In the genomic region with DNA sequence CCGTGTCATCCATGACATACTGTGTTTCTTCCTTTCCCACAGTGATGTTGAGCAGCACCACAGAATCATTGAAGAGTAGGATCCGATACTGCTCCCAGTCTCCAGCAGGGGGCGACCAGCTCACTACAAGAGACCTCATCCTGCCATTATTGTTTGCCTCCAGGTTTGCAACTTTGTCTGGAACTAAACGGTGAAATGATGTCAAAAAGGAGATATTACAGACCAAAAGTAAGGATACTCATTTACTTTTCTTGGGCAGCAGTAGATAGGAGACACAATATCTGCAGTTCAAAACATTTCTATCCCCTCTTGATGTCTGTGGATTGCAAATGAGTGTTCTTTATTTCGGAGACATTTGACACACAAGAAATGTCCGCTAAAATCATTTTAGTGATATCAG, we compare ENCODE assay signal across 8 cellular contexts. TPM values are rescaled to one million over a fixed set of nuclear protein-coding genes. Genes with fewer than 3 reads are reported as not detected.
DNase-seq lines count a peak whose midpoint lies in the region; ATAC-seq and FAIRE-seq lines count a peak whose summit lies in the region.

No MANE protein-coding gene starts in this region.

- no peak overlapping the region for H3K9ac ChIP-seq in trophoblast cell (ENCODE audit: low read length)

- H3K79me2 ChIP-seq in trophoblast cell (ENCODE audit: control insufficient read depth, insufficient read depth, low read length, poor library complexity), result no peaks in the 10 kb centered on the region

- ATAC-seq in GM21423 (IDR thresholded peaks at IDR 0.05; ENCODE audit: unreplicated experiment), result peak; percentile 87

- H4K91ac ChIP-seq in trophoblast cell (ENCODE audit: low read depth, low read length), result no peak overlapping the region

- no peak overlapping the region for H4K12ac ChIP-seq in trophoblast cell (ENCODE audit: low read depth, low read length)

- no peaks in the 10 kb centered on the region for H3K9me3 ChIP-seq in trophoblast cell (ENCODE audit: insufficient read depth, low read depth, low read length)

- no peak overlapping the region for H2BK12ac ChIP-seq in trophoblast cell (ENCODE audit: low read length)

- no peaks in the 10 kb centered on the region for H3K27me3 ChIP-seq in trophoblast cell (ENCODE audit: insufficient read depth, low read length)

- DNase-seq in DMS153 treated with DMSO at 0.1 percent for 48 hours (lab: John Stamatoyannopoulos, UW; ENCODE audit: unreplicated experiment) (peak; percentile 62), HUDEP-2 (lab: John Stamatoyannopoulos, UW; ENCODE audit: unreplicated experiment in 76 of 76) (peak in 58 of 76 experiments; percentile 5 to 73 (median 40)), RCC 7860 (ENCODE audit: low spot score) (peak; percentile 51), glomerular endothelial cell (ENCODE audit: extremely low read depth, low read depth, low spot score) (peak; percentile 65), trophoblast cell (peak; percentile 47 to 81), urothelium cell line (ENCODE audit: low spot score) (peak; percentile 56)
- DNase-seq in activated effector memory CD4-positive, alpha-beta T cell treated with anti-CD3 and anti-CD28 coated beads, Interleukin-2, amount 50 U/mL, for 16 hours, result peak; percentile 78

- no peak for FAIRE-seq in RCC 7860 (lab: Jason Lieb, UNC)
- no peak for FAIRE-seq in urothelium cell line (lab: Jason Lieb, UNC)

- H3K4me3 ChIP-seq in trophoblast cell (ENCODE audit: low read depth, low read length), result no peak overlapping the region

- no peak overlapping the region for H3K27ac ChIP-seq in trophoblast cell (ENCODE audit: low read depth, low read length)

- no peaks in the 10 kb centered on the region for H3K36me3 ChIP-seq in trophoblast cell (ENCODE audit: control insufficient read depth in 1 of 2, insufficient read depth in 2 of 2, low read length in 2 of 2)

- no peak overlapping the region for H3K4ac ChIP-seq in trophoblast cell (ENCODE audit: low read depth, low read length)

- no peaks in the 10 kb centered on the region for H3K79me1 ChIP-seq in trophoblast cell (ENCODE audit: low read length)

- no peak overlapping the region for H2AFZ ChIP-seq in trophoblast cell (ENCODE audit: insufficient read depth, low read length, poor library complexity)

- H2BK5ac ChIP-seq in trophoblast cell (ENCODE audit: low read depth, low read length, poor library complexity), result no peak overlapping the region

- no peak overlapping the region for H3K23ac ChIP-seq in trophoblast cell (ENCODE audit: low read length)

- H3K18ac ChIP-seq in trophoblast cell (ENCODE audit: low read length), result no peak overlapping the region

- H2AK5ac ChIP-seq in trophoblast cell (ENCODE audit: low read length), result no peak overlapping the region

- H3K14ac ChIP-seq in trophoblast cell (ENCODE audit: low read length), result no peak overlapping the region

- H2BK120ac ChIP-seq in trophoblast cell (ENCODE audit: insufficient read depth, low read length, poor library complexity), result no peak overlapping the region

- H4K8ac ChIP-seq in trophoblast cell (ENCODE audit: low read depth, low read length), result no peak overlapping the region

- WGBS in trophoblast cell (ENCODE audit: extremely low coverage, insufficient coverage, insufficient read length), result no CpG with 5 or more reads among the region's 6 CpGs

- H3K4me2 ChIP-seq in trophoblast cell (ENCODE audit: low read length), result no peak overlapping the region

- no peaks in the 10 kb centered on the region for H3K4me1 ChIP-seq in trophoblast cell (ENCODE audit: control insufficient read depth in 1 of 2, insufficient read depth in 2 of 2, low read length in 2 of 2)

RNA-seq across cellular contexts. Expression of gene PTPRB, which starts 47.2 kb away (rescaled TPM):
- total RNA-seq in glomerular endothelial cell, result 58.9 and 147 TPM in 2 replicates
- 0.21 and 0.25 TPM in 2 replicates for polyA plus RNA-seq in trophoblast cell (2013)
